ENCODE assay signal across 8 cellular contexts in the genomic region with DNA sequence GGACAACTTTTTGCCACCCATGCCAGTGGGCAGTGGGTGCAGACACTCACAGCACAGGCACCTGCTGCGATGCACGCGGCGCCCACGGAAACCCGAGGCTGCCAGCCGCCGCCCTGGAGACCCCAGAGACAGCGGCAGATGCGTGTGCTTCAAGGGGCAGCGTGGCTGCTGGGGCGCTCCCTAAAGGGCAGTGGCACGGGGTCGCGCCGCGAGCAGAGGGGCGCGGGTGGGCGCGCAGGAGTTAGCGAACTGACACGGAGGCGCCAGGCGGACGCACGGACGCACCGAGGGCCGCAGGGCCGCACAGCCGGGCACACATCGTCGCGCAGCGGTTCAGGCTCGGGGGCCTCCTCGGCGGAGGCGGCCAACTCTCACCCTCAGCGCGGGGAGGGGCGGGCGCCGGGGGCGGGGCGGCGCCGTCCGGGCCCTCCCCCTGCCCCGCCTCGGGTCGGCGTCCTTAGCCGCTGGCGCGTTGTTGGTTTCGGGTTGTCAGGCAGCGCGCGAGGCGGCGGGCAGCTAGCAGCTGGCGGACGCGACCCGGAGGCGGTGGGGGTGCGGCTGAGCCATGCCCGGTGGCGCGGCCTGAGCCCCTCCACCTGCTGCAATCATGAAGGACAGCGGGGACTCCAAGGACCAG. TPM values are rescaled to one million over a fixed set of nuclear protein-coding genes. Genes with fewer than 3 reads are reported as not detected.
A peak's percentile ranks its signal among the peaks of the same experiment; 100 is the strongest.
DNase-seq lines count a peak whose midpoint lies in the region; ATAC-seq and TF ChIP-seq lines count a peak whose summit lies in the region.

Gene KIF19 (plus strand): TSS at position 484 of the 637 bp plus-strand sequence. CDS start 124 bp downstream, at position 608.

- no peaks in the 10 kb centered on the region for H3K36me3 Mint-ChIP-seq in MCF 10A (ENCODE audit: insufficient read depth, unreplicated experiment)

- no peak within 1 kb of the TSS for H3K4ac ChIP-seq in mesendoderm (ENCODE audit: low read depth, low read length)

- H3K9me3 ChIP-seq in A673 (ENCODE audit: low read depth, low read length, poor library complexity, severe bottlenecking), result no peaks in the 10 kb centered on the region

- H3K56ac ChIP-seq in mesendoderm (ENCODE audit: low read length), result peak within 1 kb of the TSS; percentile 70

- POLR2A ChIA-PET in A673 (lab: Charles Lee; ENCODE audit: low non-redundant PET) (no interaction called here), MCF 10A (lab: Yijun Ruan, JAX) (no interaction called here)

- H2BK15ac ChIP-seq in mesendoderm (replicated peaks; ENCODE audit: low read depth), result no peak within 1 kb of the TSS

- intact Hi-C loops in A673 (cut with micrococcal nuclease; ENCODE audit: unreplicated experiment) (no loop called here), MCF 10A (cut with micrococcal nuclease) (no loop called here)

- H3K9me3 Mint-ChIP-seq in MCF 10A (ENCODE audit: unreplicated experiment), result peaks cover 7% of the 10 kb centered on the region

- no peaks in the 10 kb centered on the region for H3K79me1 ChIP-seq in mesendoderm (ENCODE audit: low read length)

- H2AK5ac ChIP-seq in mesendoderm (ENCODE audit: low read length), result no peak within 1 kb of the TSS

- no peak within 1 kb of the TSS for H3K4me3 Mint-ChIP-seq in MCF 10A (ENCODE audit: unreplicated experiment)

- no peak for TF ChIP-seq CTCF in A673 (conservative IDR thresholded peaks at IDR 0.05; ENCODE audit: low read depth, low read length)
- TF ChIP-seq CTCF in MCF 10A (IDR thresholded peaks at IDR 0.05; ENCODE audit: unreplicated experiment), result no peak

- H3K36me3 ChIP-seq in A673 (ENCODE audit: insufficient read depth, low read length, poor library complexity, severe bottlenecking) (no peaks in the 10 kb centered on the region), mesendoderm (ENCODE audit: control insufficient read depth, insufficient read depth, low read length) (no peaks in the 10 kb centered on the region)

- ATAC-seq in GM21528 (IDR thresholded peaks at IDR 0.05; ENCODE audit: low FRiP score, unreplicated experiment) (peak; percentile 58), HG03095 (IDR thresholded peaks at IDR 0.05; ENCODE audit: unreplicated experiment) (no peak)

- no peak within 1 kb of the TSS for H2BK5ac ChIP-seq in mesendoderm (ENCODE audit: low read length)

- no peak within 1 kb of the TSS for H3K27ac ChIP-seq in A673 (ENCODE audit: low read depth, low read length, poor library complexity, severe bottlenecking)
- peak within 1 kb of the TSS; percentile 72 for H3K27ac ChIP-seq in cingulate gyrus (ENCODE audit: low read depth, low read length)
- H3K27ac ChIP-seq in mesendoderm (ENCODE audit: low read depth, low read length), result no peak within 1 kb of the TSS

- no CpG with 5 or more reads among the region's 73 CpGs for WGBS in mesendoderm (ENCODE audit: extremely low coverage, insufficient coverage, low lambda C conversion rate)

- peaks cover 33% of the 10 kb centered on the region for H3K27me3 Mint-ChIP-seq in MCF 10A (ENCODE audit: insufficient read depth, unreplicated experiment)

- H3K27ac Mint-ChIP-seq in MCF 10A (ENCODE audit: low read depth, unreplicated experiment), result no peak within 1 kb of the TSS

- peaks cover 9% of the 10 kb centered on the region for H3K4me1 ChIP-seq in A673 (ENCODE audit: insufficient read depth, low read length, poor library complexity, severe bottlenecking)
- H3K4me1 ChIP-seq in mesendoderm (ENCODE audit: control insufficient read depth, low read depth, low read length), result no peaks in the 10 kb centered on the region

- H2BK120ac ChIP-seq in mesendoderm (ENCODE audit: low read depth, low read length), result no peak within 1 kb of the TSS

- no peak within 1 kb of the TSS for H4K8ac ChIP-seq in mesendoderm (ENCODE audit: low read depth, low read length)

- no peaks in the 10 kb centered on the region for H3K4me1 Mint-ChIP-seq in MCF 10A (ENCODE audit: insufficient read depth, unreplicated experiment)

- H3K79me2 ChIP-seq in mesendoderm (ENCODE audit: control insufficient read depth, insufficient read depth, low read length), result no peaks in the 10 kb centered on the region

- peak within 1 kb of the TSS; percentile 45 for H3K23ac ChIP-seq in mesendoderm (ENCODE audit: low read length)

- DNase-seq in A673 (ENCODE audit: low spot score) (peak; percentile 55), T-helper 9 cell (peak; percentile 49), mesendoderm (peak; percentile 67), MCF 10A (ENCODE audit: unreplicated experiment) (no peak)
- peak; percentile 7 for DNase-seq in stimulated activated CD8-positive, alpha-beta memory T cell treated with anti-CD3 and anti-CD28 coated beads, Interleukin-15, amount 100 ng/mL, for 1 hour (ENCODE audit: low read depth)

- CTCF ChIA-PET in A673 (lab: Charles Lee), result no interaction called here
- CTCF ChIA-PET in MCF 10A (lab: Yijun Ruan, JAX), result no interaction called here

- H3K9ac ChIP-seq in mesendoderm (ENCODE audit: low read length), result peak within 1 kb of the TSS; percentile 41

- H3K27me3 ChIP-seq in A673 (replicated peaks; ENCODE audit: insufficient read depth, low read depth, low read length, poor library complexity) (peaks cover 14% of the 10 kb centered on the region), mesendoderm (ENCODE audit: insufficient read depth, low read length, poor library complexity) (peaks cover 5% of the 10 kb centered on the region)

- H3K18ac ChIP-seq in mesendoderm (ENCODE audit: low read length), result no peak within 1 kb of the TSS

- no TSS peak for BruUV-seq in A673 (replicated peaks; lab: Mats Ljungman, UMichigan)
- BruUV-seq in MCF 10A (replicated peaks; lab: Mats Ljungman, UMichigan), result no TSS peak

- H3K4me3 ChIP-seq in A673 (ENCODE audit: low read depth, low read length, poor library complexity, severe bottlenecking), result peak within 1 kb of the TSS; percentile 42
- H3K4me3 ChIP-seq in mesendoderm (ENCODE audit: low read length), result no peak within 1 kb of the TSS

- no peak within 1 kb of the TSS for H4K5ac ChIP-seq in mesendoderm (ENCODE audit: low read length)

- peak within 1 kb of the TSS; percentile 73 for H3K4me2 ChIP-seq in mesendoderm (ENCODE audit: low read length)

RNA-seq across cellular contexts. Expression of gene KIF19, which starts in this region (rescaled TPM):
- total RNA-seq in A673 (2021), result not detected in 2 replicates
- polyA plus RNA-seq in mesendoderm (2013, experiment 1 of 2), result 0.01 TPM
- polyA plus RNA-seq in mesendoderm (2013, experiment 2 of 2), result 0.03 TPM
- total RNA-seq in MCF 10A (2022), result not detected in 2 replicates

Comparison
In these comparisons a context has a peak if more than half of its experiments do, and no peak if none do; other contexts are left out.
1. Peak in DNase-seq and H3K4me3 ChIP-seq in A673; RNA of the gene not detected or under 1 TPM.